ENCODE assay signal across 10 cellular contexts in the genomic region with DNA sequence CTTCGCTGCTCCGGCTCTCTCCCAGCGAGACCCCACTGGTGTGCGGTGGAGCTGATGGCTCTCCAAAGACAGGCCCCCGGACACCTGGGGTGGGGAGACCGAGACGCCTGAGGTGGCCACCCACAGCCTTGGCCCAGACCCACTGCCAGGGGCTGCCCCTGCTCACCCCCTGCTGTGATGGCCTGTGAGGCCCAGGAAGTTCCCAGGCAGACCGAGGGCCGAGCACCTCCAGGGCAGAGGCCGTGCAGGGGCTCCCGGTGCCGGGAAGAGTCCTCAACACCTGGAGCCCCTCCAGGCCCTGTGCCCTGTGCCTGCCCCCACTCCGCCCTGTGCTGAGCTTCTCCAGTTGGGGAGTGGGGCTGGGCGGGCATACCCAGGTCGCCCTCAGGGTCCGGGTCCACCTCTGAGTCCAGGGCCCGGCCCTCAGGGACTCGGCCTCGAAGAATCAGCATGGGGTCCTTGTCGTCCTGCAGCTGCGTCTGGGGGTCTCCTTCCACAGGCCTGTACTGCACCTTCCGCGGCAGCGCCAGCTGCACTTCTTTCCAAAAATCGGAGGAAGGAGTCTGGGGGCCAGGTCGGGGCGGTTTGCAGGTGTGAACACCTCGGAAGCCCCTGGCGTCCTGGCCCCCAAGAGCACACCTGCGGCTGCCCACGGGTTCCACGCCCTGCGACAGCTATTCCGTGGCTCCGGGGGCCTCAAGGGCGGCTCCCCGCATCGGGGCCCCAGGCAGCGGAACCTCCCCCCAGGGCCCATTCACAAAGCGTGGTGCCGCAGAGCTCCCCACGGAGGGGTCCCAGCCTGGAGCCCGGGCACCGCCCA. TPM values are rescaled to one million over a fixed set of nuclear protein-coding genes. Genes with fewer than 3 reads are reported as not detected.
A peak's percentile ranks its signal among the peaks of the same experiment; 100 is the strongest.
DNase-seq lines count a peak whose midpoint lies in the region; ATAC-seq and TF ChIP-seq lines count a peak whose summit lies in the region.
"Had no signal": no experiment of that assay in that cellular context is flagged by ENCODE, and none has a peak within 500 bp of the region (broad histone marks: within the 10 kb centered on the region; RNA-seq: fewer than 3 reads in every experiment).

No MANE protein-coding gene starts in this region.

- TF ChIP-seq POLR2A in gastroesophageal sphincter (IDR thresholded peaks at IDR 0.05): peak in 1 of 2 donors; percentile 3

- H3K27ac ChIP-seq in CD4-positive, alpha-beta T cell (ENCODE audit: low read depth, low read length): peak overlapping the region; percentile 67
- H3K27ac ChIP-seq in PC-9: no peak overlapping the region
- peak overlapping the region; percentile 48 to 79 (median 61) for H3K27ac ChIP-seq in gastroesophageal sphincter

- no peaks in the 10 kb centered on the region for H3K36me3 ChIP-seq in PC-9 (ENCODE audit: low read depth)
- H3K36me3 ChIP-seq in gastroesophageal sphincter: no peaks in the 10 kb centered on the region

- peak overlapping the region; percentile 61 for H3K27ac Mint-ChIP-seq in CD4-positive, alpha-beta T cell

- POLR2A ChIA-PET in CD4-positive, alpha-beta T cell (lab: Charles Lee): interaction anchor here (0.6 to 7.3 kb wide), 18 partner anchors 9 to 413 kb away, joined by 3 to 88 read pairs (median 5); partner anchors contain the start of genes BET1L, PNPLA2, PTDSS2 and RIC8A
- POLR2A ChIA-PET in PC-9 (lab: Charles Lee; ENCODE audit: unreplicated experiment): interaction anchor here (0.6 kb wide), 1 partner anchor 158 kb away, joined by 4 read pairs; no protein-coding TSS in a partner anchor

- no peak overlapping the region for H3K4me3 Mint-ChIP-seq in CD4-positive, alpha-beta T cell

- H3K9me2 ChIP-seq in PC-9 (ENCODE audit: insufficient read depth): no peaks in the 10 kb centered on the region

- H3K27me3 ChIP-seq in CD4-positive, alpha-beta T cell (ENCODE audit: control insufficient read depth, insufficient read depth, low read length): no peaks in the 10 kb centered on the region
- H3K27me3 ChIP-seq in PC-9 (ENCODE audit: insufficient read depth, low read depth) (no peaks in the 10 kb centered on the region), gastroesophageal sphincter (peaks cover 23% of the 10 kb centered on the region)

- DNase-seq in CD4-positive, alpha-beta T cell: no peak
- no peak for DNase-seq in PC-9
- DNase-seq in posterior vena cava (ENCODE audit: low spot score): peak; percentile 82
- no peak for DNase-seq in SIG-M5 (lab: John Stamatoyannopoulos, UW)
- DNase-seq in dermis blood vessel endothelial cell: no peak
- DNase-seq in stimulated activated CD4-positive, alpha-beta T cell treated with anti-CD3 and anti-CD28 coated beads, Interleukin-12 subunit alpha, Interleukin-12 subunit beta, amount 100 ng/mL, for 4 hours: no peak

- no peak overlapping the region for H2AFZ ChIP-seq in PC-9

- no peak for TF ChIP-seq EP300 in gastroesophageal sphincter (IDR thresholded peaks at IDR 0.05)

- no peak for TF ChIP-seq CTCF in CD4-positive, alpha-beta T cell (IDR thresholded peaks at IDR 0.05)
- no peak for TF ChIP-seq CTCF in PC-9 (conservative IDR thresholded peaks at IDR 0.05)
- TF ChIP-seq CTCF in gastroesophageal sphincter (IDR thresholded peaks at IDR 0.05): no peak

- CTCF ChIA-PET in CD4-positive, alpha-beta T cell (lab: Charles Lee): interaction anchor here (1.2 to 4.3 kb wide), 8 partner anchors 9 to 155 kb away, joined by 3 to 39 read pairs (median 7); partner anchors contain the start of genes PTDSS2 and SIGIRR
- CTCF ChIA-PET in PC-9 (lab: Charles Lee): interaction anchor here (1.0 kb wide), 1 partner anchor 42 kb away, joined by 8 read pairs; no protein-coding TSS in a partner anchor

- H3K4me1 Mint-ChIP-seq in CD4-positive, alpha-beta T cell (ENCODE audit: low read depth): peaks cover 8% of the 10 kb centered on the region
- H3K4me1 Mint-ChIP-seq: neural crest cell had no signal

- ATAC-seq in CD4-positive, alpha-beta T cell (ENCODE audit: poor library complexity): no peak
- no peak for ATAC-seq in gastroesophageal sphincter
- no peak for ATAC-seq in GM19452 (IDR thresholded peaks at IDR 0.05; ENCODE audit: unreplicated experiment)

- BruUV-seq in PC-9 (replicated peaks; lab: Mats Ljungman, UMichigan): TSS peak; percentile 44

- H3K4me3 ChIP-seq in PC-9 (no peak overlapping the region; the same call in 1 of the 2 replicates), gastroesophageal sphincter (peak overlapping the region; percentile 80 to 93)

- H3K4me2 ChIP-seq in PC-9: peak overlapping the region; percentile 53; the same call in 1 of the 2 replicates

- H3K36me3 Mint-ChIP-seq in CD4-positive, alpha-beta T cell (ENCODE audit: low read depth): peaks cover 4% of the 10 kb centered on the region

- H3K9me3 ChIP-seq in CD4-positive, alpha-beta T cell (ENCODE audit: control insufficient read depth, low read length): no peaks in the 10 kb centered on the region
- no peaks in the 10 kb centered on the region for H3K9me3 ChIP-seq in PC-9 (ENCODE audit: insufficient read depth, low read depth)
- H3K9me3 ChIP-seq in gastroesophageal sphincter: no peaks in the 10 kb centered on the region

- no peaks in the 10 kb centered on the region for H3K27me3 Mint-ChIP-seq in CD4-positive, alpha-beta T cell

- 0 out of 2 replicates have a peak, but pooled peaks cover 3% of the 10 kb centered on the region for H3F3A ChIP-seq in PC-9 (ENCODE audit: insufficient read depth, low read depth)

- WGBS in gastroesophageal sphincter (ENCODE audit: low coverage in 1 of 2), 2 donors: no CpG with 5 or more reads among the region's 44 CpGs

- H3K79me2 ChIP-seq in PC-9 (ENCODE audit: low read depth): no peaks in the 10 kb centered on the region

- H4K20me1 ChIP-seq in PC-9 (ENCODE audit: insufficient read depth): no peaks in the 10 kb centered on the region

- H3K4me1 ChIP-seq in PC-9 (replicated peaks; ENCODE audit: insufficient read depth): no peaks in the 10 kb centered on the region
- H3K4me1 ChIP-seq in gastroesophageal sphincter: peaks cover 0 to 27% (median 12%) of the 10 kb centered on the region in 3 donors

- intact Hi-C loops in CD4-positive, alpha-beta T cell (cut with DNase I, micrococcal nuclease): loop anchor here (1.0 to 5.0 kb wide), 5 partner anchors 42 to 171 kb away; partner anchors contain the start of genes RNH1 (in 2 of the 2), PHRF1 (in 1 of the 2), PSMD13 (in 1 of the 2) and PTDSS2 (in 1 of the 2)
- intact Hi-C loops in PC-9 (cut with micrococcal nuclease; ENCODE audit: unreplicated experiment): no loop called here
- intact Hi-C loops in posterior vena cava (cut with DNase I): no loop called here

- no peaks in the 10 kb centered on the region for H3K9me3 Mint-ChIP-seq in CD4-positive, alpha-beta T cell
- H3K9me3 Mint-ChIP-seq: activated T-cell treated with anti-CD3 and anti-CD28 coated beads, Interleukin-2, amount 50 U/mL, for 4 hours; neural crest cell had no signal

RNA-seq across cellular contexts. Expression of gene SIGIRR, which starts 8.6 kb away (rescaled TPM):
- 100 to 1,000 TPM; 358 to 392 TPM for total RNA-seq in CD4-positive, alpha-beta T cell
- total RNA-seq in PC-9 (2021) (78.9 and 98.3 TPM in 2 replicates), gastroesophageal sphincter (10 to 100 TPM; 37.4 to 49.5 (median 44.8) TPM), posterior vena cava (10 to 100 TPM; 30.7 to 45.2 TPM), dermis blood vessel endothelial cell (43.2 and 52.2 TPM in 2 replicates)

RNA-seq across cellular contexts. Expression of gene PKP3, which starts 12.2 kb away (rescaled TPM):
- total RNA-seq in CD4-positive, alpha-beta T cell: under 1 TPM in 1 of 2 experiments, not detected in 1; 0.60 TPM
- total RNA-seq in PC-9 (2021) (83.7 and 109 TPM in 2 replicates), gastroesophageal sphincter (10 to 100 TPM in 1 of 4 donors, 1 to 10 TPM in 2, under 1 TPM in 1; 0.67 to 14.3 (median 2.3) TPM), posterior vena cava (under 1 TPM in 1 of 2 donors, not detected in 1; 0.10 TPM), dermis blood vessel endothelial cell (0.09 and 0.68 TPM in 2 replicates)

RNA-seq across cellular contexts. Expression of gene ANO9, which starts 35.6 kb away (rescaled TPM):
- total RNA-seq in CD4-positive, alpha-beta T cell: 100 to 1,000 TPM; 109 to 114 TPM
- total RNA-seq in PC-9 (2021): 18.1 and 27.6 TPM in 2 replicates
- under 1 TPM in 3 of 4 donors, not detected in 1; 0.22 to 0.94 (median 0.47) TPM for total RNA-seq in gastroesophageal sphincter
- under 1 TPM; 0.57 to 0.93 TPM for total RNA-seq in posterior vena cava
- 0.42 and 10.7 TPM in 2 replicates for total RNA-seq in dermis blood vessel endothelial cell
- total RNA-seq: neural crest cell had no signal

RNA-seq across cellular contexts. Expression of gene B4GALNT4, which starts 36.9 kb away (rescaled TPM):
- 1 to 10 TPM; 4.2 to 6.0 TPM for total RNA-seq in CD4-positive, alpha-beta T cell
- total RNA-seq in PC-9 (2021): 4.7 and 6.1 TPM in 2 replicates
- total RNA-seq in gastroesophageal sphincter: 10 to 100 TPM in 1 of 4 donors, 1 to 10 TPM in 3; 3.2 to 10.6 (median 4.8) TPM
- 1 to 10 TPM in 1 of 2 donors, under 1 TPM in 1; 0.52 to 1.8 TPM for total RNA-seq in posterior vena cava
- 0.42 and 5.6 TPM in 2 replicates for total RNA-seq in dermis blood vessel endothelial cell

RNA-seq across cellular contexts. Expression of gene PTDSS2, which starts 43.9 kb away (rescaled TPM):
- 10 to 100 TPM; 15.2 to 18.4 TPM for total RNA-seq in CD4-positive, alpha-beta T cell
- total RNA-seq in PC-9 (2021): 32.5 and 38.8 TPM in 2 replicates
- 10 to 100 TPM; 23.4 to 55.9 (median 43.1) TPM for total RNA-seq in gastroesophageal sphincter
- 10 to 100 TPM; 16.3 to 16.7 TPM for total RNA-seq in posterior vena cava
- 34.5 and 50.2 TPM in 2 replicates for total RNA-seq in dermis blood vessel endothelial cell

Comparison
In these comparisons a context has a peak if more than half of its experiments do, and no peak if none do; other contexts are left out.
1. intact Hi-C loops: an anchor here in CD4-positive, alpha-beta T cell (1.0 to 5.0 kb wide); none called in PC-9 and posterior vena cava.